21 cellular contexts compared by ENCODE assay signal in genomic region chr1:208192989-208193388, GRCh38. TPM values are rescaled to one million over a fixed set of nuclear protein-coding genes. Genes with fewer than 3 reads are reported as not detected.
DNase-seq lines count a peak whose midpoint lies in the region; ATAC-seq and TF ChIP-seq lines count a peak whose summit lies in the region.
"Had no signal": no experiment of that assay in that cellular context is flagged by ENCODE, and none has a peak within 500 bp of the region (broad histone marks: within the 10 kb centered on the region; RNA-seq: fewer than 3 reads in every experiment).

No MANE protein-coding gene starts in this region.

- peak; percentile 81 for DNase-seq in SIG-M5 treated with dmso at 0.1 percent for 504 hours (lab: John Stamatoyannopoulos, UW; ENCODE audit: unreplicated experiment)
- no peak for DNase-seq in SIG-M5 (lab: John Stamatoyannopoulos, UW)
- DNase-seq in choroid plexus epithelial cell (ENCODE audit: low read depth) = peak; percentile 85
- DNase-seq in left ventricle myocardium superior = no peak
- DNase-seq in skeletal muscle cell (ENCODE audit: low read depth) = peak; percentile 68
- no peak for DNase-seq in HuH-7 (ENCODE audit: low spot score)
- no peak for DNase-seq in KBM-7
- DNase-seq: activated CD4-positive, alpha-beta T cell treated with anti-CD3 and anti-CD28 coated beads for 36 hours; body of pancreas; Caco-2; DND-41; left colon; mucosa of descending colon; NCI-H1417 treated with DMSO at 0.1 percent for 48 hours; NCI-H2107; NCI-H510A; spleen had no signal

- H3K4me3 ChIP-seq in choroid plexus epithelial cell (ENCODE audit: low read depth, low read length) (no peak overlapping the region), skeletal muscle cell (ENCODE audit: low read depth, low read length) (no peak overlapping the region)
- H3K4me3 ChIP-seq: BLaER1, body of pancreas, coronary artery, mucosa of descending colon, spleen had no signal

- no peak for TF ChIP-seq CTCF in choroid plexus epithelial cell (conservative IDR thresholded peaks at IDR 0.05; ENCODE audit: low read depth, low read length)

- in situ Hi-C loops in KBM-7 (cut with MboI; ENCODE audit: low pct_unique_long_range_greater_than_20kb, low sequenced_read_pairs) = no loop called here

- ATAC-seq in left ventricle myocardium superior (peak; percentile 72), GM21717 (IDR thresholded peaks at IDR 0.05; ENCODE audit: unreplicated experiment) (no peak)
- ATAC-seq: activated CD4-positive, alpha-beta T cell treated with anti-CD3 and anti-CD28 coated beads for 36 hours; body of pancreas; HCT116; left colon; mucosa of descending colon had no signal

- intact Hi-C loops in left ventricle myocardium superior (cut with micrococcal nuclease) = no loop called here

RNA-seq across cellular contexts. Expression of gene PLXNA2, which starts 51.2 kb away (rescaled TPM):
- total RNA-seq in left ventricle myocardium superior = 12.1 TPM

Comparison
In these comparisons a context has a peak if more than half of its experiments do, and no peak if none do; other contexts are left out.
1. DNase-seq: peak in SIG-M5 treated with dmso at 0.1 percent for 504 hours (single experiment), choroid plexus epithelial cell (single experiment) and skeletal muscle cell (single experiment); none in SIG-M5 (single experiment), left ventricle myocardium superior (single experiment), HuH-7 (single experiment) and KBM-7 (single experiment).